26 cellular contexts compared by ENCODE assay signal in the genomic region with DNA sequence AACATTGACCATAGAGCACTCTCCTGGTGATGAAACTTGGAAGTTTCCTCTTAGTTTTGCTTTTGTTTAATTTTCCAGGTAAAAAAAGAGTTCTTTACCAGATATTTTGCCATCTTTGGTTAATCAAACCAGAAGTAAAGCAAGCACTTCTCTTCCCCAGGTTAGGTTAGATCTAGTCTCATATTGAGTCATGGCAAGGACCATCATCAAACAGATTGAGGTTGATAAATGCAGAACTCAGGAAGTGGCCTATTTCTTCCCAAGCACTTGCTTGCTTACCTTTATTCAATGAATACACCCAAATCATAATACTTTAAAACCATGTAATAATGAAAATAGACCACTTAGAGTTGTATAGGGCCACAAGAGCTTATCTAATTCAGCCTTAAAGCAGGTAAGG. TPM values are rescaled to one million over a fixed set of nuclear protein-coding genes. Genes with fewer than 3 reads are reported as not detected.
DNase-seq lines count a peak whose midpoint lies in the region; ATAC-seq, FAIRE-seq and TF ChIP-seq lines count a peak whose summit lies in the region.
"Had no signal": no experiment of that assay in that cellular context is flagged by ENCODE, and none has a peak within 500 bp of the region (broad histone marks: within the 10 kb centered on the region; RNA-seq: fewer than 3 reads in every experiment).

No MANE protein-coding gene starts in this region.

- H3K9me3 ChIP-seq in pancreas (no peaks in the 10 kb centered on the region), gastroesophageal sphincter (no peaks in the 10 kb centered on the region)

- no peak overlapping the region for H3K27ac Mint-ChIP-seq in activated CD4-positive, alpha-beta T cell treated with anti-CD3 and anti-CD28 coated beads for 36 hours
- no peak overlapping the region for H3K27ac Mint-ChIP-seq in stimulated activated naive CD8-positive, alpha-beta T cell treated with anti-CD3 and anti-CD28 coated beads, Interleukin-15, amount 100 ng/mL, for 72 hours
- H3K27ac Mint-ChIP-seq: B cell had no signal

- no peak overlapping the region for H3K27ac ChIP-seq in pancreas
- H3K27ac ChIP-seq in gastroesophageal sphincter: no peak overlapping the region
- H3K27ac ChIP-seq: 22Rv1, C4-2B, HL-60, KMS-11 had no signal

- CTCF ChIA-PET in activated CD4-positive, alpha-beta T cell treated with anti-CD3 and anti-CD28 coated beads for 36 hours (lab: Charles Lee): no interaction called here

- peaks cover 13% of the 10 kb centered on the region for H3K4me1 Mint-ChIP-seq in activated CD4-positive, alpha-beta T cell treated with anti-CD3 and anti-CD28 coated beads for 36 hours
- H3K4me1 Mint-ChIP-seq in stimulated activated naive CD8-positive, alpha-beta T cell treated with anti-CD3 and anti-CD28 coated beads, Interleukin-15, amount 100 ng/mL, for 72 hours: peaks cover 14% of the 10 kb centered on the region
- H3K4me1 Mint-ChIP-seq: B cell, IgD-negative memory B cell had no signal

- DNase-seq in activated CD4-positive, alpha-beta T cell treated with anti-CD3 and anti-CD28 coated beads for 36 hours: no peak
- no peak for DNase-seq in activated CD4-positive, alpha-beta T cell treated with anti-CD3 and anti-CD28 coated beads for 1 hour
- DNase-seq in stimulated activated naive CD8-positive, alpha-beta T cell treated with anti-CD3 and anti-CD28 coated beads, Interleukin-15, amount 100 ng/mL, for 72 hours: no peak
- no peak for DNase-seq in stimulated activated naive CD8-positive, alpha-beta T cell treated with anti-CD3 and anti-CD28 coated beads, Interleukin-15, Interleukin-2, amounts not matched to agents 100 U/mL and 50 U/mL, for 24 hours
- peak; percentile 21 for DNase-seq in central memory CD4-positive, alpha-beta T cell
- no peak for DNase-seq in pancreas
- DNase-seq: DMS153, DND-41, HCEC 1CT, NCI-H1092, NCI-H1417 treated with DMSO at 0.1 percent for 48 hours, NCI-H1694 treated with DMSO at 0.1 percent for 48 hours, NCI-H2081, NCI-H2227 treated with DMSO at 0.1 percent for 48 hours, NCI-H526 treated with DMSO at 0.1 percent for 48 hours, SHP77 treated with DMSO at 0.1 percent for 48 hours had no signal

- FAIRE-seq in pancreas (lab: Jason Lieb, UNC): no peak
- FAIRE-seq: GM12892, H1 had no signal

- intact Hi-C loops in activated CD4-positive, alpha-beta T cell treated with anti-CD3 and anti-CD28 coated beads for 36 hours (cut with DNase I, micrococcal nuclease): no loop called here
- intact Hi-C loops in pancreas (cut with DNase I): no loop called here

- POLR2A ChIA-PET in activated CD4-positive, alpha-beta T cell treated with anti-CD3 and anti-CD28 coated beads for 36 hours (lab: Charles Lee): no interaction called here

- ATAC-seq in activated CD4-positive, alpha-beta T cell treated with anti-CD3 and anti-CD28 coated beads for 36 hours: peak; percentile 63
- peak; percentile 83 for ATAC-seq in stimulated activated naive CD8-positive, alpha-beta T cell treated with anti-CD3 and anti-CD28 coated beads, Interleukin-15, amount 100 ng/mL, for 72 hours
- no peak for ATAC-seq in stimulated activated naive CD8-positive, alpha-beta T cell treated with anti-CD3 and anti-CD28 coated beads, Interleukin-15, Interleukin-2, amounts not matched to agents 100 U/mL and 50 U/mL, for 24 hours
- ATAC-seq in pancreas: no peak
- no peak for ATAC-seq in gastroesophageal sphincter
- ATAC-seq: Panc1 had no signal

- no peak for TF ChIP-seq EP300 in gastroesophageal sphincter (IDR thresholded peaks at IDR 0.05)

- H3K4me1 ChIP-seq in pancreas: no peaks in the 10 kb centered on the region
- H3K4me1 ChIP-seq in gastroesophageal sphincter: no peaks in the 10 kb centered on the region

- H3K36me3 ChIP-seq in pancreas: no peaks in the 10 kb centered on the region
- H3K36me3 ChIP-seq in gastroesophageal sphincter: no peaks in the 10 kb centered on the region

- H3K4me3 ChIP-seq in pancreas (no peak overlapping the region), gastroesophageal sphincter (no peak overlapping the region)

- no peak overlapping the region for H3K4me3 Mint-ChIP-seq in activated CD4-positive, alpha-beta T cell treated with anti-CD3 and anti-CD28 coated beads for 36 hours
- H3K4me3 Mint-ChIP-seq in stimulated activated naive CD8-positive, alpha-beta T cell treated with anti-CD3 and anti-CD28 coated beads, Interleukin-15, amount 100 ng/mL, for 72 hours: no peak overlapping the region
- H3K4me3 Mint-ChIP-seq: B cell, IgD-negative memory B cell had no signal

- no peak for TF ChIP-seq POLR2A in gastroesophageal sphincter (IDR thresholded peaks at IDR 0.05)

- H3K27me3 ChIP-seq in pancreas: no peaks in the 10 kb centered on the region
- no peaks in the 10 kb centered on the region for H3K27me3 ChIP-seq in gastroesophageal sphincter

- H3K27me3 Mint-ChIP-seq in activated CD4-positive, alpha-beta T cell treated with anti-CD3 and anti-CD28 coated beads for 36 hours: no peaks in the 10 kb centered on the region
- H3K27me3 Mint-ChIP-seq in stimulated activated naive CD8-positive, alpha-beta T cell treated with anti-CD3 and anti-CD28 coated beads, Interleukin-15, amount 100 ng/mL, for 72 hours: no peaks in the 10 kb centered on the region
- H3K27me3 Mint-ChIP-seq: IgD-negative memory B cell had no signal

- no peaks in the 10 kb centered on the region for H3K9me3 Mint-ChIP-seq in activated CD4-positive, alpha-beta T cell treated with anti-CD3 and anti-CD28 coated beads for 36 hours (ENCODE audit: low read depth)
- H3K9me3 Mint-ChIP-seq in stimulated activated naive CD8-positive, alpha-beta T cell treated with anti-CD3 and anti-CD28 coated beads, Interleukin-15, amount 100 ng/mL, for 72 hours: no peaks in the 10 kb centered on the region
- H3K9me3 Mint-ChIP-seq: IgD-negative memory B cell had no signal

- TF ChIP-seq CTCF in pancreas (IDR thresholded peaks at IDR 0.05) (no peak), gastroesophageal sphincter (IDR thresholded peaks at IDR 0.05) (no peak)

- H3K36me3 Mint-ChIP-seq in activated CD4-positive, alpha-beta T cell treated with anti-CD3 and anti-CD28 coated beads for 36 hours (ENCODE audit: low read depth): no peaks in the 10 kb centered on the region
- H3K36me3 Mint-ChIP-seq: IgD-negative memory B cell had no signal

RNA-seq across cellular contexts. Expression of a gene that starts 23.4 kb away (rescaled TPM):
- 1 to 10 TPM; 1.1 to 1.3 TPM for total RNA-seq in activated CD4-positive, alpha-beta T cell treated with anti-CD3 and anti-CD28 coated beads for 36 hours
- total RNA-seq in pancreas (1 to 10 TPM in 1 of 6 donors, under 1 TPM in 5; 0.54 to 1.6 (median 0.91) TPM), gastroesophageal sphincter (under 1 TPM; 0.04 to 0.67 (median 0.27) TPM)
- under 1 TPM; 0.19 to 0.59 TPM for polyA plus RNA-seq in pancreas

Comparison
In these comparisons a context has a peak if more than half of its experiments do, and no peak if none do; other contexts are left out.
1. ATAC-seq: peak in activated CD4-positive, alpha-beta T cell treated with anti-CD3 and anti-CD28 coated beads for 36 hours (single experiment) and stimulated activated naive CD8-positive, alpha-beta T cell treated with anti-CD3 and anti-CD28 coated beads, Interleukin-15, amount 100 ng/mL, for 72 hours (single experiment); none in stimulated activated naive CD8-positive, alpha-beta T cell treated with anti-CD3 and anti-CD28 coated beads, Interleukin-15, Interleukin-2, amounts not matched to agents 100 U/mL and 50 U/mL, for 24 hours (single experiment), pancreas (0 of 4) and gastroesophageal sphincter (single experiment).